Comparison of ENCODE assay signal across 15 cellular contexts in the genomic region with DNA sequence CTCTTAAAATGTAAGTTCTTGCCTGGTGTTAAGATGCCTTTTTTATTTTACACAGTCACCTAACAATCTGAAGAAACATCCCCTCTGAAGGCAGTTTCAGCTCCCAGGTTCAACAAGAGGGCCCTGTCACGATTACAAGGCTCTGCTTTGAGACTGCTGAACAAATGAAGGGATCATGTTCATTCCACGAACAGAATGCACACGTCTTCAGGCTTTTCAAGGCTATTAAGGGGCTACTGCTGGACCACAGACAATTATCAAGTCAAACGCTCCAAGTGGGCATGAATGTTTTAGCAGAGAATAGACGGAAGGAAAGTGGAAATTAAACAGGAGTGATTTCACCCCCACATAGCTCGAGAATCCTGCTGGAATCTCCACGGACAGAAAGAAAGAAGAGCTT.
DNase-seq lines count a peak whose midpoint lies in the region; ATAC-seq and TF ChIP-seq lines count a peak whose summit lies in the region.
"Had no signal": no experiment of that assay in that cellular context is flagged by ENCODE, and none has a peak within 500 bp of the region (broad histone marks: within the 10 kb centered on the region; RNA-seq: fewer than 3 reads in every experiment).

No MANE protein-coding gene starts in this region.

- no peak for ATAC-seq in activated T-cell treated with anti-CD3 and anti-CD28 coated beads, Interleukin-2, amount 50 U/mL, for 72 hours (replicated peaks in 1 of 2)
- ATAC-seq: stimulated activated naive B cell treated with anti-CD40 and anti-IgM and Interleukin-4, amounts not matched to agents 10 μg/mL and 1 μg/mL and 100 μg/mL, for 72 hours had no signal

- H3K79me2 ChIP-seq in osteoblast (ENCODE audit: insufficient read depth, low read length) = no peaks in the 10 kb centered on the region

- H3K27me3 ChIP-seq in SJSA1 (replicated peaks) = no peaks in the 10 kb centered on the region
- no peaks in the 10 kb centered on the region for H3K27me3 ChIP-seq in dorsolateral prefrontal cortex
- H3K27me3 ChIP-seq in osteoblast (ENCODE audit: insufficient read depth, low read length) = no peaks in the 10 kb centered on the region
- no peaks in the 10 kb centered on the region for H3K27me3 ChIP-seq in thyroid gland
- H3K27me3 ChIP-seq: neutrophil had no signal

- no peaks in the 10 kb centered on the region for H3K36me3 ChIP-seq in SJSA1
- H3K36me3 ChIP-seq in osteoblast (ENCODE audit: insufficient read depth, low read length) = no peaks in the 10 kb centered on the region
- no peaks in the 10 kb centered on the region for H3K36me3 ChIP-seq in thyroid gland
- H3K36me3 ChIP-seq: neutrophil had no signal

- no peaks in the 10 kb centered on the region for H3K36me3 Mint-ChIP-seq in activated T-cell treated with anti-CD3 and anti-CD28 coated beads, Interleukin-2, amount 50 U/mL, for 72 hours (ENCODE audit: insufficient read depth in 2 of 2)
- H3K36me3 Mint-ChIP-seq: memory B cell; stimulated activated naive B cell treated with anti-CD40 and anti-IgM and Interleukin-4, amounts not matched to agents 10 μg/mL and 1 μg/mL and 100 μg/mL, for 72 hours had no signal

- no peak for DNase-seq in SJSA1 (ENCODE audit: low read depth in 1 of 2, low spot score in 2 of 2)
- no peak for DNase-seq in dorsolateral prefrontal cortex
- no peak for DNase-seq in osteoblast (ENCODE audit: insufficient read length, low spot score, missing footprints)
- no peak for DNase-seq in thyroid gland
- no peak for DNase-seq in activated T-cell treated with anti-CD3 and anti-CD28 coated beads, Interleukin-2, amount 50 U/mL, for 72 hours
- no peak for DNase-seq in NCI-H526 (lab: John Stamatoyannopoulos, UW)
- DNase-seq in activated gamma-delta T cell treated with Interleukin-2 at 50 U/mL for 16 hours = no peak
- DNase-seq in NCI-H2196 (lab: John Stamatoyannopoulos, UW; ENCODE audit: unreplicated experiment) = no peak
- DNase-seq: activated CD4-positive, CD25-positive, alpha-beta regulatory T cell; effector CD4-positive, alpha-beta T cell; small intestine; stimulated activated naive B cell treated with anti-CD40 and anti-IgM and Interleukin-4, amounts not matched to agents 10 μg/mL and 1 μg/mL and 100 μg/mL, for 72 hours had no signal

- peaks cover 14% of the 10 kb centered on the region for H3K27me3 Mint-ChIP-seq in activated T-cell treated with anti-CD3 and anti-CD28 coated beads, Interleukin-2, amount 50 U/mL, for 72 hours (ENCODE audit: low read depth)

- no peak for TF ChIP-seq CTCF in dorsolateral prefrontal cortex (IDR thresholded peaks at IDR 0.05 in 54 of 56, conservative IDR thresholded peaks at IDR 0.05 in 2 of 56; ENCODE audit: low read depth in 1 of 56, partially characterized antibody in 56 of 56)
- TF ChIP-seq CTCF in osteoblast (IDR thresholded peaks at IDR 0.05; ENCODE audit: extremely low read depth, low read depth, low read length) = no peak
- TF ChIP-seq CTCF in thyroid gland (IDR thresholded peaks at IDR 0.05) = no peak

- H3K9me3 Mint-ChIP-seq in activated T-cell treated with anti-CD3 and anti-CD28 coated beads, Interleukin-2, amount 50 U/mL, for 72 hours = peaks cover 0 to 2% of the 10 kb centered on the region in 2 donors
- H3K9me3 Mint-ChIP-seq: stimulated activated naive B cell treated with anti-CD40 and anti-IgM and Interleukin-4, amounts not matched to agents 10 μg/mL and 1 μg/mL and 100 μg/mL, for 72 hours had no signal

- no peak overlapping the region for H3K4me2 ChIP-seq in osteoblast (ENCODE audit: insufficient read depth, low read length)

- no peaks in the 10 kb centered on the region for H3K4me1 Mint-ChIP-seq in activated T-cell treated with anti-CD3 and anti-CD28 coated beads, Interleukin-2, amount 50 U/mL, for 72 hours (ENCODE audit: low read depth)
- H3K4me1 Mint-ChIP-seq: B cell; memory B cell; stimulated activated naive B cell treated with anti-CD40 and anti-IgM and Interleukin-4, amounts not matched to agents 10 μg/mL and 1 μg/mL and 100 μg/mL, for 72 hours had no signal

- intact Hi-C loops in dorsolateral prefrontal cortex (cut with DNase I) = no loop called here
- intact Hi-C loops in thyroid gland (cut with DNase I) = no loop called here

- no peaks in the 10 kb centered on the region for H4K20me1 ChIP-seq in osteoblast (ENCODE audit: insufficient read depth, low read length)

- H3K27ac ChIP-seq in SJSA1 (peak overlapping the region; percentile 84; the same call in 1 of the 2 replicates), dorsolateral prefrontal cortex (peak overlapping the region in 58 of 59 donors; percentile 60 to 97 (median 91)), osteoblast (ENCODE audit: low read depth, low read length) (peak overlapping the region; percentile 98), thyroid gland (peak overlapping the region in 2 of 3 donors; percentile 47 to 64)
- H3K27ac ChIP-seq: neutrophil had no signal

- H3K4me1 ChIP-seq in SJSA1 (replicated peaks) = peaks cover 22% of the 10 kb centered on the region
- H3K4me1 ChIP-seq in osteoblast (ENCODE audit: insufficient read depth, low read length) = peaks cover 31% of the 10 kb centered on the region
- H3K4me1 ChIP-seq in thyroid gland = no peaks in the 10 kb centered on the region

- H3K9me3 ChIP-seq in SJSA1 (replicated peaks) (no peaks in the 10 kb centered on the region; the same call in 1 of the 2 replicates), osteoblast (ENCODE audit: low read depth, low read length) (no peaks in the 10 kb centered on the region), thyroid gland (no peaks in the 10 kb centered on the region)
- H3K9me3 ChIP-seq: neutrophil had no signal

- H3K4me3 ChIP-seq in SJSA1 = no peak overlapping the region
- H3K4me3 ChIP-seq in dorsolateral prefrontal cortex = peak overlapping the region in 15 of 59 donors; percentile 2 to 45 (median 22)
- no peak overlapping the region for H3K4me3 ChIP-seq in osteoblast (ENCODE audit: insufficient read depth, low read length)
- H3K4me3 ChIP-seq in thyroid gland (replicated peaks in 1 of 3) = no peak overlapping the region

- WGBS in thyroid gland, 2 donors = 79 to 84% methylated on average over 7 of the region's 7 CpGs

- no peak for TF ChIP-seq POLR2A in thyroid gland (IDR thresholded peaks at IDR 0.05)

- H2AFZ ChIP-seq in osteoblast (ENCODE audit: low read length) = peak overlapping the region; percentile 52

- no peak overlapping the region for H3K27ac Mint-ChIP-seq in activated T-cell treated with anti-CD3 and anti-CD28 coated beads, Interleukin-2, amount 50 U/mL, for 72 hours
- H3K27ac Mint-ChIP-seq: B cell; memory B cell; stimulated activated naive B cell treated with anti-CD40 and anti-IgM and Interleukin-4, amounts not matched to agents 10 μg/mL and 1 μg/mL and 100 μg/mL, for 72 hours had no signal

- no peak overlapping the region for H3K4me3 Mint-ChIP-seq in activated T-cell treated with anti-CD3 and anti-CD28 coated beads, Interleukin-2, amount 50 U/mL, for 72 hours
- H3K4me3 Mint-ChIP-seq: B cell; memory B cell; stimulated activated naive B cell treated with anti-CD40 and anti-IgM and Interleukin-4, amounts not matched to agents 10 μg/mL and 1 μg/mL and 100 μg/mL, for 72 hours had no signal
